21 cellular contexts compared by ENCODE assay signal in the genomic region with DNA sequence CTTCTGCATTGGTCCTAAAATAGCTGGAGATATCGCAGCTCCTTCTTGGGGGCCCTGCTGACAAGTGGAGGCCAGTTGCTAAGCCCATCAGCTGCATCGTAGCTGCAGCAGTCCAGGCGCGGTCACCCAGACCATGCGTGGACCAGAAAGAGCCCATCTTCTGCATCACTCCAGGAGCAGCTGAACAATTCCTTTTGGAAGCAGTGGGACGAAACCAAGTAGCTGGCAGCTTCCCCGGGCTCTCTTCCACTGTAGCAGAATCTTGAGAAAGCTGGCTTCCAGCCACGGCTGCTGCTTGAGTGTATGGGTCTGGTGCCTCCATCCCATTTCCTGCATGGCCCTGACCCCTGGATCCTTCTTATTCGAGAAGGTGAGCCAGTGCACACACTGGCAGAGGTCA. TPM values are rescaled to one million over a fixed set of nuclear protein-coding genes. Genes with fewer than 3 reads are reported as not detected.
DNase-seq lines count a peak whose midpoint lies in the region; ATAC-seq and TF ChIP-seq lines count a peak whose summit lies in the region.
"Had no signal": no experiment of that assay in that cellular context is flagged by ENCODE, and none has a peak within 500 bp of the region (broad histone marks: within the 10 kb centered on the region; RNA-seq: fewer than 3 reads in every experiment).

No MANE protein-coding gene starts in this region.

- H3K27ac ChIP-seq in Panc1 (ENCODE audit: low read length), result no peak overlapping the region
- H3K27ac ChIP-seq: body of pancreas had no signal

- DNase-seq in ACHN (peak; percentile 95), Panc1 (ENCODE audit: low read depth, low spot score) (no peak), fibroblast of peridontal ligament (ENCODE audit: extremely low read depth) (peak; percentile 60), occipital lobe (lab: John Stamatoyannopoulos, UW) (peak; percentile 24), GM10248 (ENCODE audit: extremely low spot score) (no peak), iPS-NIHi7 (ENCODE audit: extremely low spot score) (no peak), mesothelial cell of epicardium (ENCODE audit: low spot score in 2 of 2, unreplicated experiment in 2 of 2) (no peak)
- DNase-seq: activated CD4-positive, alpha-beta T cell treated with anti-CD3 and anti-CD28 coated beads, Interleukin-2, amount 50 U/mL, for 4 hours; body of pancreas; effector CD8-positive, alpha-beta T cell; glutamatergic neuron; NCI-H1417 treated with DMSO at 0.1 percent for 48 hours; NCI-H526 treated with DMSO at 0.1 percent for 48 hours; SHP77 treated with DMSO at 0.1 percent for 48 hours had no signal

- H3K36me3 ChIP-seq in Panc1 (ENCODE audit: control insufficient read depth, insufficient read depth, low read length), result no peaks in the 10 kb centered on the region

- no peaks in the 10 kb centered on the region for H3K9me3 ChIP-seq in Panc1 (ENCODE audit: control insufficient read depth, insufficient read depth, low read depth, low read length)
- H3K9me3 ChIP-seq: A549, body of pancreas, Caco-2 had no signal

- no peak overlapping the region for H3K4me3 ChIP-seq in Panc1 (ENCODE audit: low read depth in 2 of 2, low read length in 2 of 2)
- H3K4me3 ChIP-seq: A549, body of pancreas had no signal

- no peaks in the 10 kb centered on the region for H3K27me3 Mint-ChIP-seq in mesothelial cell of epicardium (ENCODE audit: low read depth)
- H3K27me3 Mint-ChIP-seq: IgD-negative memory B cell; stimulated activated naive CD8-positive, alpha-beta T cell treated with anti-CD3 and anti-CD28 coated beads, Interleukin-15, Interleukin-2, amounts not matched to agents 100 ng/mL and 50 ng/mL, for 24 hours had no signal

- peaks cover 9% of the 10 kb centered on the region; the same call in 1 of the 2 replicates for H3K4me1 ChIP-seq in Panc1 (ENCODE audit: control insufficient read depth, insufficient read depth, low read length)
- H3K4me1 ChIP-seq: body of pancreas had no signal

- CTCF ChIA-PET in Panc1 (lab: Charles Lee), result no interaction called here
- CTCF ChIA-PET in GM10248 (lab: Yijun Ruan, JAX), result no interaction called here

- H3K27me3 ChIP-seq in Panc1 (ENCODE audit: control insufficient read depth, insufficient read depth, low read length), result no peaks in the 10 kb centered on the region
- H3K27me3 ChIP-seq: body of pancreas had no signal

- no peak overlapping the region for H3K4me3 Mint-ChIP-seq in mesothelial cell of epicardium
- H3K4me3 Mint-ChIP-seq: IgD-negative memory B cell; nephron; stimulated activated naive CD8-positive, alpha-beta T cell treated with anti-CD3 and anti-CD28 coated beads, Interleukin-15, Interleukin-2, amounts not matched to agents 100 ng/mL and 50 ng/mL, for 24 hours had no signal

- intact Hi-C loops in Panc1 (cut with micrococcal nuclease; ENCODE audit: unreplicated experiment), result no loop called here

- H3K36me3 Mint-ChIP-seq in mesothelial cell of epicardium, result no peaks in the 10 kb centered on the region
- H3K36me3 Mint-ChIP-seq: IgD-negative memory B cell had no signal

- no peak for TF ChIP-seq CTCF in Panc1 (IDR thresholded peaks at IDR 0.05)
- TF ChIP-seq CTCF in GM10248 (IDR thresholded peaks at IDR 0.05; ENCODE audit: control extremely low read depth, extremely low read depth, low read depth, missing control alignments), result no peak
- TF ChIP-seq CTCF in mesothelial cell of epicardium (IDR thresholded peaks at IDR 0.05; ENCODE audit: unreplicated experiment), result no peak

- POLR2A ChIA-PET in Panc1 (lab: Charles Lee) (no interaction called here), GM10248 (lab: Yijun Ruan, JAX) (no interaction called here)

- ATAC-seq in Panc1, result 0 out of 2 replicates have a peak, but pooled peaks have one; percentile 11
- no peak for ATAC-seq in GM19023 (IDR thresholded peaks at IDR 0.05; ENCODE audit: unreplicated experiment)
- ATAC-seq: left colon had no signal

- H3K4me1 Mint-ChIP-seq in mesothelial cell of epicardium, result peaks cover 40% of the 10 kb centered on the region

- no peaks in the 10 kb centered on the region for H3K9me3 Mint-ChIP-seq in mesothelial cell of epicardium
- H3K9me3 Mint-ChIP-seq: IgD-negative memory B cell; nephron; stimulated activated naive CD8-positive, alpha-beta T cell treated with anti-CD3 and anti-CD28 coated beads, Interleukin-15, Interleukin-2, amounts not matched to agents 100 ng/mL and 50 ng/mL, for 24 hours had no signal

- in situ Hi-C loops in ACHN (cut with HindIII; ENCODE audit: low pct_ligation_motif_present, low pct_unique_long_range_greater_than_20kb, low sequenced_read_pairs) (no loop called here), Panc1 (cut with HindIII; ENCODE audit: low pct_unique_long_range_greater_than_20kb, low sequenced_read_pairs) (no loop called here)

- BruUV-seq in Panc1 (replicated peaks; lab: Mats Ljungman, UMichigan), result no TSS peak

- H3K27ac Mint-ChIP-seq in mesothelial cell of epicardium, result no peak overlapping the region
- H3K27ac Mint-ChIP-seq: IgD-negative memory B cell; stimulated activated naive CD8-positive, alpha-beta T cell treated with anti-CD3 and anti-CD28 coated beads, Interleukin-15, Interleukin-2, amounts not matched to agents 100 ng/mL and 50 ng/mL, for 24 hours had no signal

RNA-seq across cellular contexts. Expression of a gene that starts 22.2 kb away (rescaled TPM):
- 39.9 TPM for total RNA-seq in Panc1 (2021; ENCODE audit: unreplicated experiment)
- 24.9 TPM for polyA plus RNA-seq in Panc1 (2012; ENCODE audit: insufficient read length)
- 149 TPM for total RNA-seq in occipital lobe
- total RNA-seq in mesothelial cell of epicardium, result 39.2 to 43.0 TPM (median 41.7 TPM) in 3 replicates

Comparison
In these comparisons a context has a peak if more than half of its experiments do, and no peak if none do; other contexts are left out.
1. DNase-seq: peak in ACHN (single experiment), fibroblast of peridontal ligament (single experiment) and occipital lobe (single experiment); none in Panc1 (single experiment), GM10248 (single experiment), iPS-NIHi7 (single experiment) and mesothelial cell of epicardium (0 of 2).